ENCODE assay signal across 23 cellular contexts in genomic region chr5:5487961-5488360, GRCh38.
"Had no signal": no experiment of that assay in that cellular context is flagged by ENCODE, and none has a peak within 500 bp of the region (broad histone marks: within the 10 kb centered on the region; RNA-seq: fewer than 3 reads in every experiment).

No MANE protein-coding gene starts in this region.

- H3K27ac Mint-ChIP-seq: activated T-helper 1 cell treated with anti-CD3 and anti-CD28 coated beads, Interleukin-12 subunit alpha, Interleukin-12 subunit beta, Interleukin-2, Interleukin-4 antibody, amounts not matched to agents 30 ng/mL and 10 ng/mL and 1 ng/mL, durations not matched to agents 14 hours and 24 hours and 36 hours; mesothelial cell of epicardium; nephron; stimulated activated memory B cell treated with anti-CD40 and anti-IgM and Interleukin-4, amounts not matched to agents 10 μg/mL and 1 μg/mL and 100 μg/mL, for 72 hours; T-helper 2 cell treated with Interferon-gamma antibody and Interleukin-4, amounts not matched to agents 5 μg/mL and 100 μg/mL, for 36 hours had no signal

- H3K9me3 ChIP-seq: adrenal gland, SK-N-SH, thyroid gland, upper lobe of right lung had no signal

- H3K4me3 ChIP-seq: adrenal gland, coronary artery, lung, smooth muscle cell, thyroid gland, upper lobe of right lung had no signal

- H3K27me3 ChIP-seq: adrenal gland, thyroid gland, upper lobe of right lung had no signal

- DNase-seq: activated CD4-positive, CD25-positive, alpha-beta regulatory T cell treated with anti-CD3 and anti-CD28 coated beads, Interleukin-2, amount 50 U/mL, for 72 hours; activated CD8-positive, alpha-beta memory T cell treated with anti-CD3 and anti-CD28 coated beads, Interleukin-2, amount 50 U/mL, for 48 hours; activated gamma-delta T cell treated with Interleukin-2 at 50 U/mL for 16 hours; adrenal gland; SHP77 treated with DMSO at 0.1 percent for 48 hours; SK-N-SH; stimulated activated CD4-positive, alpha-beta T cell treated with anti-CD3 and anti-CD28 coated beads, Interleukin-15, amount 100 ng/mL, for 24 hours; thyroid gland; upper lobe of right lung; WERI-Rb-1 had no signal

- H3K27me3 Mint-ChIP-seq: activated naive CD8-positive, alpha-beta T cell; stimulated activated memory B cell treated with anti-CD40 and anti-IgM and Interleukin-4, amounts not matched to agents 10 μg/mL and 1 μg/mL and 100 μg/mL, for 72 hours had no signal

- H3K36me3 Mint-ChIP-seq: activated naive CD8-positive, alpha-beta T cell had no signal

- ATAC-seq: left lobe of liver; sciatic nerve; stimulated activated memory B cell treated with anti-CD40 and anti-IgM and Interleukin-4, amounts not matched to agents 10 μg/mL and 1 μg/mL and 100 μg/mL, for 72 hours; upper lobe of right lung had no signal

- H3K9me3 Mint-ChIP-seq: activated T-helper 1 cell treated with anti-CD3 and anti-CD28 coated beads, Interleukin-12 subunit alpha, Interleukin-12 subunit beta, Interleukin-2, Interleukin-4 antibody, amounts not matched to agents 30 ng/mL and 10 ng/mL and 1 ng/mL, durations not matched to agents 14 hours and 24 hours and 36 hours; mesothelial cell of epicardium; nephron; stimulated activated memory B cell treated with anti-CD40 and anti-IgM and Interleukin-4, amounts not matched to agents 10 μg/mL and 1 μg/mL and 100 μg/mL, for 72 hours; T-helper 2 cell treated with Interferon-gamma antibody and Interleukin-4, amounts not matched to agents 5 μg/mL and 100 μg/mL, for 36 hours had no signal

- H3K4me1 ChIP-seq: adrenal gland, thyroid gland, upper lobe of right lung had no signal

- H3K4me3 Mint-ChIP-seq: activated naive CD8-positive, alpha-beta T cell; activated T-helper 1 cell treated with anti-CD3 and anti-CD28 coated beads, Interleukin-12 subunit alpha, Interleukin-12 subunit beta, Interleukin-2, Interleukin-4 antibody, amounts not matched to agents 30 ng/mL and 10 ng/mL and 1 ng/mL, durations not matched to agents 14 hours and 24 hours and 36 hours; mesothelial cell of epicardium; nephron; stimulated activated memory B cell treated with anti-CD40 and anti-IgM and Interleukin-4, amounts not matched to agents 10 μg/mL and 1 μg/mL and 100 μg/mL, for 72 hours; T-helper 2 cell treated with Interferon-gamma antibody and Interleukin-4, amounts not matched to agents 5 μg/mL and 100 μg/mL, for 36 hours had no signal

- H3K27ac ChIP-seq: adrenal gland, coronary artery, epithelial cell of prostate, parathyroid adenoma, thyroid gland, upper lobe of right lung, WERI-Rb-1 had no signal
